In the genomic region with DNA sequence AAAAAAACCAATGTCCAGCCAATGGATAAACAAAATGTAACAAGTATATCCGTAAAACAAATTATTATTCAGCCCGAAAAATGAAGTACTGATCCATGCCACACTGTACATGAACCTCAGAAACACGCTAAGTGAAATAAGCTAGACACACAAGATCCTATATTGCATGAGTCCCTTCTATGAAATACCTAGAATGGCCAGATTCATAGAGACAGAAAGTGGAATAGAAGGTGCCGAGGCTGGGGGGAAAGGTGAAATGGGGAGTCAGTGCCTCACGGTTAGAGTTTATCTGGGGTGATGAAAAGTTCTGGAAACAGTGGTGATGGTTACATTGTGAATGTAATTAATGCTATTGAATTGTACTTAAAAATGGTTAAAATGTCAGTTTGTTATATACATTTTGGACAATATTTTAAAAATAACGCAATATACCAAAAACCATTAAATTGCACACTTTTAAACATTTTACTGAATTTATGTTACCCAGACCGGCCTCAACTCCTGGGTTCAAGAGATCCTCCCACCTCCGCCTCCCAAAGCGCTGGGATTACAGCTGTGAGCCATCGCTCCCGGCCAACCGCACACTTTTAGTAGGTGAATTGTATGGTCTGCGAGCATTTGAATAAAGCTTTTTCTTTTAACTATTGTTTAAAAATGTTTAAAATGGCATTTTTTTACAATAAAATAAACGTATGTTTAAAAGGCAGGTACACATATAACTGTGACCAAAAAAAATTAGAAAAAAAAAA, we compare ENCODE assay signal across 8 cellular contexts. TPM values are rescaled to one million over a fixed set of nuclear protein-coding genes. Genes with fewer than 3 reads are reported as not detected.
DNase-seq lines count a peak whose midpoint lies in the region; ATAC-seq and TF ChIP-seq lines count a peak whose summit lies in the region.

No MANE protein-coding gene starts in this region.

- H3K4me1 ChIP-seq in colonic mucosa: peaks cover 7% of the 10 kb centered on the region

- peak overlapping the region; percentile 95 to 100 (median 98) for H3K4me3 Mint-ChIP-seq in naive thymus-derived CD8-positive, alpha-beta T cell

- DNase-seq in NOMO-1 treated with DMSO at 0.1 percent for 48 hours (lab: John Stamatoyannopoulos, UW; ENCODE audit: unreplicated experiment): peak; percentile 40
- no peak for DNase-seq in NOMO-1 treated with dmso at 0.1 percent for 144 hours (lab: John Stamatoyannopoulos, UW; ENCODE audit: unreplicated experiment)
- peak; percentile 25 for DNase-seq in NCI-H82 treated with DMSO at 0.1 percent for 48 hours (lab: John Stamatoyannopoulos, UW; ENCODE audit: unreplicated experiment)
- DNase-seq in colonic mucosa: peak; percentile 40
- no peak for DNase-seq in naive thymus-derived CD8-positive, alpha-beta T cell

- H3K4me1 Mint-ChIP-seq in naive thymus-derived CD8-positive, alpha-beta T cell: peaks cover 17 to 52% (median 51%) of the 10 kb centered on the region in 4 donors

- H3K9me3 ChIP-seq in colonic mucosa: no peaks in the 10 kb centered on the region

- no peak for TF ChIP-seq CTCF in colonic mucosa (IDR thresholded peaks at IDR 0.05)

- peaks cover 0 to 32% (median 2%) of the 10 kb centered on the region in 3 donors for H3K36me3 Mint-ChIP-seq in naive thymus-derived CD8-positive, alpha-beta T cell

- H3K27ac Mint-ChIP-seq in naive thymus-derived CD8-positive, alpha-beta T cell: peak overlapping the region in 8 of 10 donors; percentile 2 to 98 (median 28)

- H3K9me3 Mint-ChIP-seq in naive thymus-derived CD8-positive, alpha-beta T cell: peaks cover 0 to 7% (median 0%) of the 10 kb centered on the region in 9 donors

- intact Hi-C loops in colonic mucosa (cut with DNase I): loop anchor here (2.0 kb wide), 1 partner anchor 71 kb away; no protein-coding TSS in a partner anchor

- H3K27ac ChIP-seq in colonic mucosa: peak overlapping the region; percentile 98

- POLR2A ChIA-PET in naive thymus-derived CD8-positive, alpha-beta T cell (lab: Charles Lee): interaction anchor here (0.6 to 3.7 kb wide), 5 partner anchors 11 to 1102 kb away, joined by 3 to 15 read pairs (median 4); a partner anchor contains a TSS

- no peaks in the 10 kb centered on the region for H3K27me3 ChIP-seq in colonic mucosa

- no peaks in the 10 kb centered on the region for H3K27me3 Mint-ChIP-seq in naive thymus-derived CD8-positive, alpha-beta T cell

- no peak for ATAC-seq in naive thymus-derived CD8-positive, alpha-beta T cell
- ATAC-seq in HG02588 (IDR thresholded peaks at IDR 0.05; ENCODE audit: unreplicated experiment) (no peak), HG03354 (IDR thresholded peaks at IDR 0.05; ENCODE audit: poor library complexity, severe bottlenecking, unreplicated experiment) (no peak), GM19467 (IDR thresholded peaks at IDR 0.05; ENCODE audit: unreplicated experiment) (no peak)

- peak overlapping the region in 1 of 2 donors; percentile 100 for H3K9ac ChIP-seq in colonic mucosa (ENCODE audit: low read depth in 2 of 2, low read length in 2 of 2)

- peak overlapping the region; percentile 87 for H3K4me3 ChIP-seq in colonic mucosa

- no peaks in the 10 kb centered on the region for H3K36me3 ChIP-seq in colonic mucosa

RNA-seq across cellular contexts. Expression of a gene that starts 2.1 kb away (rescaled TPM):
- total RNA-seq in colonic mucosa: 10 to 100 TPM; 30.3 to 34.2 TPM
- 10 to 100 TPM; 56.0 to 56.5 TPM for total RNA-seq in naive thymus-derived CD8-positive, alpha-beta T cell
- 1 to 10 TPM; 7.7 to 9.2 (median 8.4) TPM for polyA plus RNA-seq in naive thymus-derived CD8-positive, alpha-beta T cell

RNA-seq across cellular contexts. Expression of a gene that starts 13.7 kb away (rescaled TPM):
- total RNA-seq in colonic mucosa: not detected
- total RNA-seq in naive thymus-derived CD8-positive, alpha-beta T cell: not detected
- polyA plus RNA-seq in naive thymus-derived CD8-positive, alpha-beta T cell: not detected

Comparison
In these comparisons a context has a peak if more than half of its experiments do, and no peak if none do; other contexts are left out.
1. DNase-seq: peak in NOMO-1 treated with DMSO at 0.1 percent for 48 hours (single experiment), NCI-H82 treated with DMSO at 0.1 percent for 48 hours (single experiment) and colonic mucosa (single experiment); none in NOMO-1 treated with dmso at 0.1 percent for 144 hours (single experiment) and naive thymus-derived CD8-positive, alpha-beta T cell (0 of 10).